Comparison of ENCODE assay signal across 1 cellular context in the genomic region with DNA sequence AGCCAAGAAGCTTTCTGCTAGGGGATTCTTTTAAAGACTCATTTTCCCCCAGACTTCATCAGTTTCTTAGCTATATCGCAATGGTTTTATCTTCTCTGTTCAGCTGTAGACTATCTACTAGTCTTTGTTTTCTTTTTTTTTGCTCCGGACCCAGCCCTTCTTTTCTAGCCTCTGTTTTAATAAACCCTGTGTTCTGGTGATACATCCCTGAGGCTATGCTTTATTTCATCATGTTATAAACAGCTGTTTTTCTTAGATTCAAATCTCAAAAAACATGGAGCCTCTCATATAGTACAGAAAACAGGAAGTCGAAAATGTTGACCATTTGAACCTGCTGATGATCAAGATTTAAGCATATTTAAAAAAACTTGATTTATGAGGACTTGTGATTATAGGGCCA.
TF ChIP-seq lines count a peak whose summit lies in the region.

No MANE protein-coding gene starts in this region.

TF ChIP-seq in K562, 482 proteins besides CTCF, POLR2A, EP300 and RAD21 (continued from another document and continues in another):
- TF ChIP-seq, protein P1, sequence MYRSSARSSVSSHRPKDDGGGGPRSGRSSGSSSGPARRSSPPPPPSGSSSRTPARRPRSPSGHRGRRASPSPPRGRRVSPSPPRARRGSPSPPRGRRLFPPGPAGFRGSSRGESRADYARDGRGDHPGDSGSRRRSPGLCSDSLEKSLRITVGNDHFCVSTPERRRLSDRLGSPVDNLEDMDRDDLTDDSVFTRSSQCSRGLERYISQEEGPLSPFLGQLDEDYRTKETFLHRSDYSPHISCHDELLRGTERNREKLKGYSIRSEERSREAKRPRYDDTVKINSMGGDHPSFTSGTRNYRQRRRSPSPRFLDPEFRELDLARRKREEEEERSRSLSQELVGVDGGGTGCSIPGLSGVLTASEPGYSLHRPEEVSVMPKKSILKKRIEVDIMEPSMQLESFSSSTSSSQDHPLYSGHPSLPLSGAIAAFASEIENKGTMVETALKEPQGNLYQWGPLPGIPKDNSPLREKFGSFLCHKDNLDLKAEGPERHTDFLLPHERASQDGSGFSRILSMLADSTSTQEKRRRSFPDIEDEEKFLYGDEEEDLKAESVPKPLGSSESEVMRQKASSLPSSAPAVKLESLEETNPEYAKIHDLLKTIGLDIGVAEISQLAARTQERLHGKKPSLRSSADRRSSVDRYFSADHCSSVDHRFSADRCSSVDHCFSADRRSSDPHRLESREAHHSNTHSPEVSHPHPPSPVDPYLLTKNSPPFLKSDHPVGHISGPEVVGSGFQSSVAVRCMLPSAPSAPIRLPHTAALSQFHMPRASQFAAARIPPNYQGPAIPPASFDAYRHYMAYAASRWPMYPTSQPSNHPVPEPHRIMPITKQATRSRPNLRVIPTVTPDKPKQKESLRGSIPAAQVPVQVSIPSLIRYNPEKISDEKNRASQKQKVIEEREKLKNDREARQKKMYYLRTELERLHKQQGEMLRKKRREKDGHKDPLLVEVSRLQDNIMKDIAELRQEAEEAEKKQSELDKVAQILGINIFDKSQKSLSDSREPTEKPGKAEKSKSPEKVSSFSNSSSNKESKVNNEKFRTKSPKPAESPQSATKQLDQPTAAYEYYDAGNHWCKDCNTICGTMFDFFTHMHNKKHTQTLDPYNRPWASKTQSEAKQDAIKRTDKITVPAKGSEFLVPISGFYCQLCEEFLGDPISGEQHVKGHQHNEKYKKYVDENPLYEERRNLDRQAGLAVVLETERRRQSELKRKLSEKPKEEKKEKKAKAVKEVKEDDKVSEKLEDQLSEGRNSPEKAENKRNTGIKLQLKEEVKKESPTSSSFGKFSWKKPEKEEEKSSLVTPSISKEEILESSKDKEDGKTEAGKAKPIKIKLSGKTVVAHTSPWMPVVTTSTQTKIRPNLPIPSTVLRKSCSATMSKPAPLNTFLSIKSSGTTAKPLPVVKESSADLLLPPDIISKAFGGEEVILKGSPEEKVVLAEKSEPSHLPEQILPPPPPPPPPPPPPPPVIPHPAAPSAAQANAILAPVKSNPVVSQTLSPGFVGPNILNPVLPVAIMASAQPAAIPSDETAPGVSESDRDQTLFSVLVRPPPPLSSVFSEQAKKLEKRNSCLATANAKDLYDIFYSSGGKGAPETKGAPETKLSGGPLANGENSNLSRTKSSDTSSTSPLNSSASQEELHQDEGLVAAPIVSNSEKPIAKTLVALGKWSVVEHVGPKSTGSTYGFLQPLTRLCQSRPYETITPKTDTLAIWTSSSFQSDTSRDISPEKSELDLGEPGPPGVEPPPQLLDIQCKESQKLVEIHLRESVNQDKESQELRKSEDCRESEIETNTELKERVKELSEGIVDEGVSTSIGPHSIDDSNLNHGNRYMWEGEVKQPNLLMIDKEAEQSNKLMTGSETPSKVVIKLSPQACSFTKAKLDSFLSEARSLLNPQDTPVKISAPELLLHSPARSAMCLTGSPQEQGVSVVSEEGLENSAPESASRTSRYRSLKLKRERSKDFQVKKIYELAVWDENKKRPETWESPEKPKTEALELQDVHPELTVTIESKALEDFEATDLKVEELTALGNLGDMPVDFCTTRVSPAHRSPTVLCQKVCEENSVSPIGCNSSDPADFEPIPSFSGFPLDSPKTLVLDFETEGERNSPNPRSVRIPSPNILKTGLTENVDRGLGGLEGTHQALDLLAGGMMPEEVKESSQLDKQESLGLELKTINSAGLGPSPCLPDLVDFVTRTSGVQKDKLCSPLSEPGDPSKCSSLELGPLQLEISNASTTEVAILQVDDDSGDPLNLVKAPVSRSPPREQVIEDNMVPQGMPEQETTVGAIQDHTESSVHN (IDR thresholded peaks at IDR 0.05; ENCODE audit: borderline replicate concordance in 1 of 2, low read depth in 1 of 2), result peak in 1 of 2 experiments; percentile 94; a peak in 2 of 4 replicates
- TF ChIP-seq RBM25 (IDR thresholded peaks at IDR 0.05; ENCODE audit: low read depth, low read length, severe bottlenecking), result no peak
- TF ChIP-seq, protein P2, sequence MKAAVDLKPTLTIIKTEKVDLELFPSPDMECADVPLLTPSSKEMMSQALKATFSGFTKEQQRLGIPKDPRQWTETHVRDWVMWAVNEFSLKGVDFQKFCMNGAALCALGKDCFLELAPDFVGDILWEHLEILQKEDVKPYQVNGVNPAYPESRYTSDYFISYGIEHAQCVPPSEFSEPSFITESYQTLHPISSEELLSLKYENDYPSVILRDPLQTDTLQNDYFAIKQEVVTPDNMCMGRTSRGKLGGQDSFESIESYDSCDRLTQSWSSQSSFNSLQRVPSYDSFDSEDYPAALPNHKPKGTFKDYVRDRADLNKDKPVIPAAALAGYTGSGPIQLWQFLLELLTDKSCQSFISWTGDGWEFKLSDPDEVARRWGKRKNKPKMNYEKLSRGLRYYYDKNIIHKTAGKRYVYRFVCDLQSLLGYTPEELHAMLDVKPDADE (conservative IDR thresholded peaks at IDR 0.05; ENCODE audit: control insufficient read depth, low read depth, low read length), result no peak
- no peak for TF ChIP-seq MAFK (IDR thresholded peaks at IDR 0.05; ENCODE audit: low read length)
- no peak for TF ChIP-seq NONO (IDR thresholded peaks at IDR 0.05; ENCODE audit: low read depth in 2 of 2, low read length in 1 of 2)
- TF ChIP-seq, protein P3, sequence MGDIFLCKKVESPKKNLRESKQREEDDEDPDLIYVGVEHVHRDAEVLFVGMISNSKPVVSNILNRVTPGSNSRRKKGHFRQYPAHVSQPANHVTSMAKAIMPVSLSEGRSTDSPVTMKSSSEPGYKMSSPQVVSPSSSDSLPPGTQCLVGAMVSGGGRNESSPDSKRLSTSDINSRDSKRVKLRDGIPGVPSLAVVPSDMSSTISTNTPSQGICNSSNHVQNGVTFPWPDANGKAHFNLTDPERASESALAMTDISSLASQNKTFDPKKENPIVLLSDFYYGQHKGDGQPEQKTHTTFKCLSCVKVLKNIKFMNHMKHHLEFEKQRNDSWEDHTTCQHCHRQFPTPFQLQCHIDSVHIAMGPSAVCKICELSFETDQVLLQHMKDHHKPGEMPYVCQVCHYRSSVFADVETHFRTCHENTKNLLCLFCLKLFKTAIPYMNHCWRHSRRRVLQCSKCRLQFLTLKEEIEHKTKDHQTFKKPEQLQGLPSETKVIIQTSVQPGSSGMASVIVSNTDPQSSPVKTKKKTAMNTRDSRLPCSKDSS (IDR thresholded peaks at IDR 0.05; ENCODE audit: low read depth, partially characterized antibody), result no peak
- TF ChIP-seq, protein P4, sequence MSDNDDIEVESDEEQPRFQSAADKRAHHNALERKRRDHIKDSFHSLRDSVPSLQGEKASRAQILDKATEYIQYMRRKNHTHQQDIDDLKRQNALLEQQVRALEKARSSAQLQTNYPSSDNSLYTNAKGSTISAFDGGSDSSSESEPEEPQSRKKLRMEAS (CRISPR knock-in tag; IDR thresholded peaks at IDR 0.05), result no peak
- TF ChIP-seq, protein P5, sequence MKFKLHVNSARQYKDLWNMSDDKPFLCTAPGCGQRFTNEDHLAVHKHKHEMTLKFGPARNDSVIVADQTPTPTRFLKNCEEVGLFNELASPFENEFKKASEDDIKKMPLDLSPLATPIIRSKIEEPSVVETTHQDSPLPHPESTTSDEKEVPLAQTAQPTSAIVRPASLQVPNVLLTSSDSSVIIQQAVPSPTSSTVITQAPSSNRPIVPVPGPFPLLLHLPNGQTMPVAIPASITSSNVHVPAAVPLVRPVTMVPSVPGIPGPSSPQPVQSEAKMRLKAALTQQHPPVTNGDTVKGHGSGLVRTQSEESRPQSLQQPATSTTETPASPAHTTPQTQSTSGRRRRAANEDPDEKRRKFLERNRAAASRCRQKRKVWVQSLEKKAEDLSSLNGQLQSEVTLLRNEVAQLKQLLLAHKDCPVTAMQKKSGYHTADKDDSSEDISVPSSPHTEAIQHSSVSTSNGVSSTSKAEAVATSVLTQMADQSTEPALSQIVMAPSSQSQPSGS (CRISPR knock-in tag; IDR thresholded peaks at IDR 0.05), result no peak
- no peak for TF ChIP-seq FOS (IDR thresholded peaks at IDR 0.05; ENCODE audit: extremely low read depth, insufficient read length)
- no peak for TF ChIP-seq SUPT5H (IDR thresholded peaks at IDR 0.05)
- no peak for TF ChIP-seq RAD51 (IDR thresholded peaks at IDR 0.05; ENCODE audit: borderline replicate concordance, low read depth)
- TF ChIP-seq ZC3H11A (IDR thresholded peaks at IDR 0.05; ENCODE audit: low read depth, low read length), result no peak
- TF ChIP-seq, protein P6, sequence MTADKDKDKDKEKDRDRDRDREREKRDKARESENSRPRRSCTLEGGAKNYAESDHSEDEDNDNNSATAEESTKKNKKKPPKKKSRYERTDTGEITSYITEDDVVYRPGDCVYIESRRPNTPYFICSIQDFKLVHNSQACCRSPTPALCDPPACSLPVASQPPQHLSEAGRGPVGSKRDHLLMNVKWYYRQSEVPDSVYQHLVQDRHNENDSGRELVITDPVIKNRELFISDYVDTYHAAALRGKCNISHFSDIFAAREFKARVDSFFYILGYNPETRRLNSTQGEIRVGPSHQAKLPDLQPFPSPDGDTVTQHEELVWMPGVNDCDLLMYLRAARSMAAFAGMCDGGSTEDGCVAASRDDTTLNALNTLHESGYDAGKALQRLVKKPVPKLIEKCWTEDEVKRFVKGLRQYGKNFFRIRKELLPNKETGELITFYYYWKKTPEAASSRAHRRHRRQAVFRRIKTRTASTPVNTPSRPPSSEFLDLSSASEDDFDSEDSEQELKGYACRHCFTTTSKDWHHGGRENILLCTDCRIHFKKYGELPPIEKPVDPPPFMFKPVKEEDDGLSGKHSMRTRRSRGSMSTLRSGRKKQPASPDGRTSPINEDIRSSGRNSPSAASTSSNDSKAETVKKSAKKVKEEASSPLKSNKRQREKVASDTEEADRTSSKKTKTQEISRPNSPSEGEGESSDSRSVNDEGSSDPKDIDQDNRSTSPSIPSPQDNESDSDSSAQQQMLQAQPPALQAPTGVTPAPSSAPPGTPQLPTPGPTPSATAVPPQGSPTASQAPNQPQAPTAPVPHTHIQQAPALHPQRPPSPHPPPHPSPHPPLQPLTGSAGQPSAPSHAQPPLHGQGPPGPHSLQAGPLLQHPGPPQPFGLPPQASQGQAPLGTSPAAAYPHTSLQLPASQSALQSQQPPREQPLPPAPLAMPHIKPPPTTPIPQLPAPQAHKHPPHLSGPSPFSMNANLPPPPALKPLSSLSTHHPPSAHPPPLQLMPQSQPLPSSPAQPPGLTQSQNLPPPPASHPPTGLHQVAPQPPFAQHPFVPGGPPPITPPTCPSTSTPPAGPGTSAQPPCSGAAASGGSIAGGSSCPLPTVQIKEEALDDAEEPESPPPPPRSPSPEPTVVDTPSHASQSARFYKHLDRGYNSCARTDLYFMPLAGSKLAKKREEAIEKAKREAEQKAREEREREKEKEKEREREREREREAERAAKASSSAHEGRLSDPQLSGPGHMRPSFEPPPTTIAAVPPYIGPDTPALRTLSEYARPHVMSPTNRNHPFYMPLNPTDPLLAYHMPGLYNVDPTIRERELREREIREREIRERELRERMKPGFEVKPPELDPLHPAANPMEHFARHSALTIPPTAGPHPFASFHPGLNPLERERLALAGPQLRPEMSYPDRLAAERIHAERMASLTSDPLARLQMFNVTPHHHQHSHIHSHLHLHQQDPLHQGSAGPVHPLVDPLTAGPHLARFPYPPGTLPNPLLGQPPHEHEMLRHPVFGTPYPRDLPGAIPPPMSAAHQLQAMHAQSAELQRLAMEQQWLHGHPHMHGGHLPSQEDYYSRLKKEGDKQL (CRISPR knock-in tag; IDR thresholded peaks at IDR 0.05; ENCODE audit: borderline replicate concordance), result no peak
- no peak for TF ChIP-seq ZNF696 (CRISPR knock-in tag; conservative IDR thresholded peaks at IDR 0.05)
- TF ChIP-seq CEBPG (CRISPR knock-in tag; IDR thresholded peaks at IDR 0.05), result peak; percentile 49; the same call in 1 of the 2 replicates
- TF ChIP-seq CEBPG (tag; conservative IDR thresholded peaks at IDR 0.05 in 1 of 2, IDR thresholded peaks at IDR 0.05 in 1 of 2), result peak; percentile 28 to 80; a peak in 2 of 4 replicates
- peak; percentile 63 for TF ChIP-seq ELF1 (tag; IDR thresholded peaks at IDR 0.05)
- no peak for TF ChIP-seq RNF2 (IDR thresholded peaks at IDR 0.05)
- TF ChIP-seq, protein P7, sequence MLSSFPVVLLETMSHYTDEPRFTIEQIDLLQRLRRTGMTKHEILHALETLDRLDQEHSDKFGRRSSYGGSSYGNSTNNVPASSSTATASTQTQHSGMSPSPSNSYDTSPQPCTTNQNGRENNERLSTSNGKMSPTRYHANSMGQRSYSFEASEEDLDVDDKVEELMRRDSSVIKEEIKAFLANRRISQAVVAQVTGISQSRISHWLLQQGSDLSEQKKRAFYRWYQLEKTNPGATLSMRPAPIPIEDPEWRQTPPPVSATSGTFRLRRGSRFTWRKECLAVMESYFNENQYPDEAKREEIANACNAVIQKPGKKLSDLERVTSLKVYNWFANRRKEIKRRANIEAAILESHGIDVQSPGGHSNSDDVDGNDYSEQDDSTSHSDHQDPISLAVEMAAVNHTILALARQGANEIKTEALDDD (IDR thresholded peaks at IDR 0.05), result peak; percentile 39; the same call in 1 of the 2 replicates
- peak; percentile 93 for TF ChIP-seq DACH1 (IDR thresholded peaks at IDR 0.05; ENCODE audit: partially characterized antibody)
- no peak for TF ChIP-seq ZNF174 (CRISPR knock-in tag; IDR thresholded peaks at IDR 0.05)
- TF ChIP-seq, protein P8, sequence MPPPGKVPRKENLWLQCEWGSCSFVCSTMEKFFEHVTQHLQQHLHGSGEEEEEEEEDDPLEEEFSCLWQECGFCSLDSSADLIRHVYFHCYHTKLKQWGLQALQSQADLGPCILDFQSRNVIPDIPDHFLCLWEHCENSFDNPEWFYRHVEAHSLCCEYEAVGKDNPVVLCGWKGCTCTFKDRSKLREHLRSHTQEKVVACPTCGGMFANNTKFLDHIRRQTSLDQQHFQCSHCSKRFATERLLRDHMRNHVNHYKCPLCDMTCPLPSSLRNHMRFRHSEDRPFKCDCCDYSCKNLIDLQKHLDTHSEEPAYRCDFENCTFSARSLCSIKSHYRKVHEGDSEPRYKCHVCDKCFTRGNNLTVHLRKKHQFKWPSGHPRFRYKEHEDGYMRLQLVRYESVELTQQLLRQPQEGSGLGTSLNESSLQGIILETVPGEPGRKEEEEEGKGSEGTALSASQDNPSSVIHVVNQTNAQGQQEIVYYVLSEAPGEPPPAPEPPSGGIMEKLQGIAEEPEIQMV (tag; conservative IDR thresholded peaks at IDR 0.05; ENCODE audit: low read depth), result no peak
- TF ChIP-seq E2F3 (CRISPR knock-in tag; IDR thresholded peaks at IDR 0.05), result no peak
- TF ChIP-seq SREBF1 (IDR thresholded peaks at IDR 0.05; ENCODE audit: borderline replicate concordance, low read depth, low read length), result no peak
- TF ChIP-seq, protein P9, sequence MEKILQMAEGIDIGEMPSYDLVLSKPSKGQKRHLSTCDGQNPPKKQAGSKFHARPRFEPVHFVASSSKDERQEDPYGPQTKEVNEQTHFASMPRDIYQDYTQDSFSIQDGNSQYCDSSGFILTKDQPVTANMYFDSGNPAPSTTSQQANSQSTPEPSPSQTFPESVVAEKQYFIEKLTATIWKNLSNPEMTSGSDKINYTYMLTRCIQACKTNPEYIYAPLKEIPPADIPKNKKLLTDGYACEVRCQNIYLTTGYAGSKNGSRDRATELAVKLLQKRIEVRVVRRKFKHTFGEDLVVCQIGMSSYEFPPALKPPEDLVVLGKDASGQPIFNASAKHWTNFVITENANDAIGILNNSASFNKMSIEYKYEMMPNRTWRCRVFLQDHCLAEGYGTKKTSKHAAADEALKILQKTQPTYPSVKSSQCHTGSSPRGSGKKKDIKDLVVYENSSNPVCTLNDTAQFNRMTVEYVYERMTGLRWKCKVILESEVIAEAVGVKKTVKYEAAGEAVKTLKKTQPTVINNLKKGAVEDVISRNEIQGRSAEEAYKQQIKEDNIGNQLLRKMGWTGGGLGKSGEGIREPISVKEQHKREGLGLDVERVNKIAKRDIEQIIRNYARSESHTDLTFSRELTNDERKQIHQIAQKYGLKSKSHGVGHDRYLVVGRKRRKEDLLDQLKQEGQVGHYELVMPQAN (IDR thresholded peaks at IDR 0.05; ENCODE audit: borderline replicate concordance), result peak; percentile 28; the same call in 1 of the 2 replicates
- no peak for TF ChIP-seq FOXA1 (IDR thresholded peaks at IDR 0.05; ENCODE audit: borderline replicate concordance)
- TF ChIP-seq EP400 (IDR thresholded peaks at IDR 0.05), result no peak; the same call in 1 of the 2 replicates
- no peak for TF ChIP-seq SRSF1 (IDR thresholded peaks at IDR 0.05; ENCODE audit: low read depth, low read length)
